In the genomic region with DNA sequence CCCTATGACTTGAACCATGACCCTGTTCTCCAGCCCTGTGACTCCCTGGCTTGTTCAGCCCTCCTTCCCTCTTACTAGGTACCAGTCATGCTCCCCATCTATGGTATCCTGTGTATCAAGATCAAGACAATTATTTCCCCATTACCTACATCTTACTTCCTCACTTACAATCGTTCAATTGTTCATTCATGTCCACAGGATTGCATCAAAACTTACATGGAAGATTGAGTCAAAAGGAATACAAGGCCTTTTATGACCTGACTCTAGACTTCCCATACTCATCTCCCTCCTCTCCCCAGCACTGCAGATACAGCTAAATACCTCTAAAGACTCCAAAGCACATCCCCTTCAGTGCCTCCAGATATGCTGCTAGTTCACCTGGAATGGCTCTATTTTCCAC, we compare ENCODE assay signal across 18 cellular contexts.
DNase-seq lines count a peak whose midpoint lies in the region; ATAC-seq, FAIRE-seq and TF ChIP-seq lines count a peak whose summit lies in the region.
"Had no signal": no experiment of that assay in that cellular context is flagged by ENCODE, and none has a peak within 500 bp of the region (broad histone marks: within the 10 kb centered on the region; RNA-seq: fewer than 3 reads in every experiment).

No MANE protein-coding gene starts in this region.

- in situ Hi-C loops in G401 (cut with HindIII; ENCODE audit: low sequenced_read_pairs): no loop called here

- H3K27ac ChIP-seq in GM23338 (ENCODE audit: low read depth): no peak overlapping the region

- FAIRE-seq in HTR-8/SVneo (lab: Jason Lieb, UNC): peak; percentile 33
- FAIRE-seq: G401.6, GM19239, H54 had no signal

- CTCF ChIA-PET in Calu3 (lab: Charles Lee): no interaction called here

- H3K9me3 Mint-ChIP-seq in Calu3 (ENCODE audit: low read depth, unreplicated experiment) (peaks cover 6% of the 10 kb centered on the region), GM23338 (no peaks in the 10 kb centered on the region), endothelial cell (ENCODE audit: unreplicated experiment) (no peaks in the 10 kb centered on the region)

- H3F3A ChIP-seq in GM23338 (replicated peaks; ENCODE audit: low read depth): no peaks in the 10 kb centered on the region

- DNase-seq in Calu3 (no peak), GM23338 (ENCODE audit: low spot score) (no peak), HTR-8/SVneo (ENCODE audit: insufficient read length, low spot score) (no peak), endothelial cell (ENCODE audit: low spot score) (no peak), SKM-1 treated with dmso at 0.1 percent for 144 hours (lab: John Stamatoyannopoulos, UW; ENCODE audit: unreplicated experiment) (no peak), NCI-H748 (lab: John Stamatoyannopoulos, UW; ENCODE audit: unreplicated experiment) (no peak), G401 (ENCODE audit: low spot score) (no peak)
- DNase-seq: C1 segment of cervical spinal cord; Caco-2; CD4-positive, alpha-beta memory T cell; DMS53; DMS79 treated with DMSO at 0.1 percent for 48 hours; GOT3; HFFc6 had no signal

- intact Hi-C loops in Calu3 (cut with micrococcal nuclease; ENCODE audit: unreplicated experiment): no loop called here

- H3K27ac Mint-ChIP-seq in Calu3 (ENCODE audit: unreplicated experiment): peak overlapping the region; percentile 7
- peak overlapping the region; percentile 4; the same call in 1 of the 2 replicates for H3K27ac Mint-ChIP-seq in GM23338
- H3K27ac Mint-ChIP-seq in endothelial cell (ENCODE audit: unreplicated experiment): no peak overlapping the region
- H3K27ac Mint-ChIP-seq: CD4-positive, alpha-beta memory T cell; HFFc6 had no signal

- BruUV-seq in Calu3 (replicated peaks; lab: Mats Ljungman, UMichigan): no TSS peak

- TF ChIP-seq CTCF in Calu3 (IDR thresholded peaks at IDR 0.05; ENCODE audit: unreplicated experiment) (no peak), GM23338 (conservative IDR thresholded peaks at IDR 0.05; ENCODE audit: low read depth in 2 of 2) (no peak), endothelial cell (IDR thresholded peaks at IDR 0.05; ENCODE audit: unreplicated experiment) (no peak)

- H3K4me2 ChIP-seq in GM23338: no peak overlapping the region

- H3K9me2 ChIP-seq in GM23338 (ENCODE audit: insufficient read depth): no peaks in the 10 kb centered on the region; the same call in 1 of the 2 replicates

- H2AFZ ChIP-seq in GM23338: no peak overlapping the region

- H3K27me3 ChIP-seq in GM23338 (ENCODE audit: insufficient read depth): no peaks in the 10 kb centered on the region

- H3K36me3 Mint-ChIP-seq in Calu3 (ENCODE audit: insufficient read depth, unreplicated experiment) (no peaks in the 10 kb centered on the region), GM23338 (ENCODE audit: low read depth) (peaks cover 16% of the 10 kb centered on the region; the same call in 2 of the 3 replicates), endothelial cell (ENCODE audit: low read depth, unreplicated experiment) (peaks cover 13% of the 10 kb centered on the region)
- H3K36me3 Mint-ChIP-seq: CD4-positive, alpha-beta memory T cell had no signal

- no peak overlapping the region for H3K4me3 ChIP-seq in GM23338
- H3K4me3 ChIP-seq: HAP-1 had no signal

- H3K4me1 Mint-ChIP-seq in Calu3 (ENCODE audit: low read depth, unreplicated experiment) (peaks cover 12% of the 10 kb centered on the region), GM23338 (no peaks in the 10 kb centered on the region), endothelial cell (ENCODE audit: unreplicated experiment) (peaks cover 9% of the 10 kb centered on the region)
- H3K4me1 Mint-ChIP-seq: CD4-positive, alpha-beta memory T cell had no signal

- no peaks in the 10 kb centered on the region for H3K79me2 ChIP-seq in GM23338 (replicated peaks; ENCODE audit: insufficient read depth)

- H3K4me3 Mint-ChIP-seq in Calu3 (ENCODE audit: low read depth, unreplicated experiment): no peak overlapping the region
- no peak overlapping the region for H3K4me3 Mint-ChIP-seq in GM23338
- H3K4me3 Mint-ChIP-seq in endothelial cell (ENCODE audit: unreplicated experiment): peak overlapping the region; percentile 21
- H3K4me3 Mint-ChIP-seq: CD4-positive, alpha-beta memory T cell; HFFc6 had no signal

- H3K4me1 ChIP-seq in GM23338 (ENCODE audit: insufficient read depth): no peaks in the 10 kb centered on the region
- H3K4me1 ChIP-seq: Caco-2 had no signal

- no peaks in the 10 kb centered on the region for H3K27me3 Mint-ChIP-seq in Calu3 (ENCODE audit: unreplicated experiment)
- no peaks in the 10 kb centered on the region for H3K27me3 Mint-ChIP-seq in GM23338 (ENCODE audit: insufficient read depth, low read depth, poor library complexity)
- H3K27me3 Mint-ChIP-seq in endothelial cell (ENCODE audit: unreplicated experiment): no peaks in the 10 kb centered on the region

- ATAC-seq in GM23338: no peak

- 0 out of 2 replicates have a peak, but pooled peaks cover 2% of the 10 kb centered on the region for H4K20me1 ChIP-seq in GM23338 (replicated peaks; ENCODE audit: insufficient read depth)

- H3K36me3 ChIP-seq in GM23338 (ENCODE audit: insufficient read depth): peaks cover 10% of the 10 kb centered on the region; the same call in 1 of the 2 replicates

TF ChIP-seq in GM23338, 12 proteins besides CTCF, POLR2A, EP300 and RAD21 (continues in another document):
- TF ChIP-seq, protein P1, sequence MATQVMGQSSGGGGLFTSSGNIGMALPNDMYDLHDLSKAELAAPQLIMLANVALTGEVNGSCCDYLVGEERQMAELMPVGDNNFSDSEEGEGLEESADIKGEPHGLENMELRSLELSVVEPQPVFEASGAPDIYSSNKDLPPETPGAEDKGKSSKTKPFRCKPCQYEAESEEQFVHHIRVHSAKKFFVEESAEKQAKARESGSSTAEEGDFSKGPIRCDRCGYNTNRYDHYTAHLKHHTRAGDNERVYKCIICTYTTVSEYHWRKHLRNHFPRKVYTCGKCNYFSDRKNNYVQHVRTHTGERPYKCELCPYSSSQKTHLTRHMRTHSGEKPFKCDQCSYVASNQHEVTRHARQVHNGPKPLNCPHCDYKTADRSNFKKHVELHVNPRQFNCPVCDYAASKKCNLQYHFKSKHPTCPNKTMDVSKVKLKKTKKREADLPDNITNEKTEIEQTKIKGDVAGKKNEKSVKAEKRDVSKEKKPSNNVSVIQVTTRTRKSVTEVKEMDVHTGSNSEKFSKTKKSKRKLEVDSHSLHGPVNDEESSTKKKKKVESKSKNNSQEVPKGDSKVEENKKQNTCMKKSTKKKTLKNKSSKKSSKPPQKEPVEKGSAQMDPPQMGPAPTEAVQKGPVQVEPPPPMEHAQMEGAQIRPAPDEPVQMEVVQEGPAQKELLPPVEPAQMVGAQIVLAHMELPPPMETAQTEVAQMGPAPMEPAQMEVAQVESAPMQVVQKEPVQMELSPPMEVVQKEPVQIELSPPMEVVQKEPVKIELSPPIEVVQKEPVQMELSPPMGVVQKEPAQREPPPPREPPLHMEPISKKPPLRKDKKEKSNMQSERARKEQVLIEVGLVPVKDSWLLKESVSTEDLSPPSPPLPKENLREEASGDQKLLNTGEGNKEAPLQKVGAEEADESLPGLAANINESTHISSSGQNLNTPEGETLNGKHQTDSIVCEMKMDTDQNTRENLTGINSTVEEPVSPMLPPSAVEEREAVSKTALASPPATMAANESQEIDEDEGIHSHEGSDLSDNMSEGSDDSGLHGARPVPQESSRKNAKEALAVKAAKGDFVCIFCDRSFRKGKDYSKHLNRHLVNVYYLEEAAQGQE (IDR thresholded peaks at IDR 0.05; ENCODE audit: unreplicated experiment): no peak
- TF ChIP-seq EZH2 (IDR thresholded peaks at IDR 0.05; ENCODE audit: low read depth, unreplicated experiment): no peak
- TF ChIP-seq ZNF331 (CRISPR knock-in tag; IDR thresholded peaks at IDR 0.05; ENCODE audit: low read depth): no peak
- no peak for TF ChIP-seq NANOG (IDR thresholded peaks at IDR 0.05; ENCODE audit: borderline replicate concordance)
- no peak for TF ChIP-seq ZNF114 (CRISPR knock-in tag; IDR thresholded peaks at IDR 0.05)
- no peak for TF ChIP-seq EZH2phosphoT487 (IDR thresholded peaks at IDR 0.05; ENCODE audit: unreplicated experiment)
